In genomic region chr6:3230275-3231212, GRCh38 we compare ENCODE assay signal across 8 cellular contexts. TPM values are rescaled to one million over a fixed set of nuclear protein-coding genes. Genes with fewer than 3 reads are reported as not detected.
DNase-seq lines count a peak whose midpoint lies in the region; ATAC-seq and TF ChIP-seq lines count a peak whose summit lies in the region.

No MANE protein-coding gene starts in this region.

- H2AFZ ChIP-seq in hepatocyte = peak overlapping the region; percentile 83

- TF ChIP-seq CTCF in AG04449 (IDR thresholded peaks at IDR 0.05; ENCODE audit: insufficient read depth, low read length, missing control alignments) (no peak), WI38 (IDR thresholded peaks at IDR 0.05; ENCODE audit: low read depth, low read length) (no peak), hepatocyte (IDR thresholded peaks at IDR 0.05; ENCODE audit: poor library complexity) (no peak)

- POLR2A ChIA-PET in AG04449 (lab: Yijun Ruan, JAX) = interaction anchor here (0.6 to 2.0 kb wide), 5 partner anchors 17 to 73 kb away, joined by 3 to 10 read pairs (median 4); partner anchors contain the start of gene TUBB2A

- H3K9me3 ChIP-seq in hepatocyte (ENCODE audit: low read depth) = no peaks in the 10 kb centered on the region

- no peak for ATAC-seq in GM18498 (IDR thresholded peaks at IDR 0.05; ENCODE audit: unreplicated experiment)

- H3K36me3 ChIP-seq in hepatocyte (replicated peaks; ENCODE audit: insufficient read depth, low read depth) = no peaks in the 10 kb centered on the region

- H3K27ac ChIP-seq in hepatocyte = peak overlapping the region; percentile 94

- peaks cover 3% of the 10 kb centered on the region for H4K20me1 ChIP-seq in hepatocyte (ENCODE audit: insufficient read depth, poor library complexity, severe bottlenecking)

- peaks cover 59% of the 10 kb centered on the region for H3K27me3 ChIP-seq in hepatocyte

- no peaks in the 10 kb centered on the region for H3K9me2 ChIP-seq in hepatocyte (replicated peaks; ENCODE audit: insufficient read depth)

- CTCF ChIA-PET in AG04449 (lab: Yijun Ruan, JAX) = interaction anchor here (0.7 to 2.8 kb wide), 5 partner anchors 14 to 106 kb away, joined by 3 to 13 read pairs (median 3); no protein-coding TSS in a partner anchor

- WGBS in hepatocyte (ENCODE audit: low lambda C conversion rate, missing lambda C conversion rate) = 22% methylated on average over 19 of the region's 19 CpGs

- DNase-seq in AG04449 (ENCODE audit: low read depth, low spot score) = no peak
- DNase-seq in NCI-H1092 (lab: John Stamatoyannopoulos, UW) = peak; percentile 60
- peak; percentile 63 for DNase-seq in hepatocyte (ENCODE audit: low spot score)
- peak; percentile 93 for DNase-seq in retina
- DNase-seq in HPDE6-E6E7 (ENCODE audit: extremely low spot score) = no peak
- DNase-seq in activated gamma-delta T cell (lab: John Stamatoyannopoulos, UW) = no peak

- peaks cover 14% of the 10 kb centered on the region for H3K4me1 ChIP-seq in hepatocyte (ENCODE audit: insufficient read depth)

- peak overlapping the region; percentile 81 for H3K4me2 ChIP-seq in hepatocyte

- peaks cover 7% of the 10 kb centered on the region for H3K79me2 ChIP-seq in hepatocyte

- H3K4me3 ChIP-seq in AG04449 (ENCODE audit: low read depth, low read length) (peak overlapping the region; percentile 64), WI38 (ENCODE audit: low read depth, low read length) (peak overlapping the region; percentile 76), hepatocyte (peak overlapping the region; percentile 19)

RNA-seq across cellular contexts. Expression of gene TUBB2B, which starts 3.1 kb away (rescaled TPM):
- 72.0 and 72.2 TPM in 2 replicates for total RNA-seq in hepatocyte
- 31.2 and 36.4 TPM in 2 replicates for polyA plus RNA-seq in hepatocyte

RNA-seq across cellular contexts. Expression of gene PSMG4, which starts 28.2 kb away (rescaled TPM):
- total RNA-seq in hepatocyte = 8.1 and 15.5 TPM in 2 replicates
- 26.4 and 28.1 TPM in 2 replicates for polyA plus RNA-seq in hepatocyte

Comparison
In these comparisons a context has a peak if more than half of its experiments do, and no peak if none do; other contexts are left out.
1. DNase-seq: peak in NCI-H1092 (single experiment), hepatocyte (single experiment) and retina (single experiment); none in AG04449 (single experiment), HPDE6-E6E7 (single experiment) and activated gamma-delta T cell (single experiment).
2. H3K4me3 ChIP-seq: peak in every context shown above with its lines; median percentile 76 in WI38; 64 in AG04449; 19 in hepatocyte.